1 cellular context compared by ENCODE assay signal in genomic region chr18:46939998-46940571, GRCh38.
TF ChIP-seq lines count a peak whose summit lies in the region.

No MANE protein-coding gene starts in this region.

TF ChIP-seq in HCT116, 20 proteins besides CTCF, POLR2A, EP300 and RAD21:
- TF ChIP-seq JUND (IDR thresholded peaks at IDR 0.05) (no peak), ATF3 (IDR thresholded peaks at IDR 0.05) (no peak), FOSL1 (IDR thresholded peaks at IDR 0.05; ENCODE audit: low read depth) (no peak), CBX3 (IDR thresholded peaks at IDR 0.05; ENCODE audit: low read depth) (no peak), SP1 (IDR thresholded peaks at IDR 0.05; ENCODE audit: low read depth) (no peak), POLR2AphosphoS5 (IDR thresholded peaks at IDR 0.05; ENCODE audit: low read depth, low read length) (no peak), SRF (IDR thresholded peaks at IDR 0.05; ENCODE audit: low read depth) (no peak), EGR1 (IDR thresholded peaks at IDR 0.05; ENCODE audit: low read depth) (no peak), YY1 (IDR thresholded peaks at IDR 0.05; ENCODE audit: extremely low read depth, insufficient replicate concordance, low read depth, low read length) (no peak), REST (IDR thresholded peaks at IDR 0.05; ENCODE audit: low read depth) (no peak), TCF7L2 (IDR thresholded peaks at IDR 0.05; ENCODE audit: borderline replicate concordance, extremely low read depth, insufficient read depth, insufficient read length) (no peak), EZH2phosphoT487 (IDR thresholded peaks at IDR 0.05; ENCODE audit: borderline replicate concordance) (no peak), SIN3A (IDR thresholded peaks at IDR 0.05; ENCODE audit: low read depth) (no peak), CEBPB (IDR thresholded peaks at IDR 0.05; ENCODE audit: low read depth) (no peak), MAX (IDR thresholded peaks at IDR 0.05) (no peak)
- TF ChIP-seq, protein P1, sequence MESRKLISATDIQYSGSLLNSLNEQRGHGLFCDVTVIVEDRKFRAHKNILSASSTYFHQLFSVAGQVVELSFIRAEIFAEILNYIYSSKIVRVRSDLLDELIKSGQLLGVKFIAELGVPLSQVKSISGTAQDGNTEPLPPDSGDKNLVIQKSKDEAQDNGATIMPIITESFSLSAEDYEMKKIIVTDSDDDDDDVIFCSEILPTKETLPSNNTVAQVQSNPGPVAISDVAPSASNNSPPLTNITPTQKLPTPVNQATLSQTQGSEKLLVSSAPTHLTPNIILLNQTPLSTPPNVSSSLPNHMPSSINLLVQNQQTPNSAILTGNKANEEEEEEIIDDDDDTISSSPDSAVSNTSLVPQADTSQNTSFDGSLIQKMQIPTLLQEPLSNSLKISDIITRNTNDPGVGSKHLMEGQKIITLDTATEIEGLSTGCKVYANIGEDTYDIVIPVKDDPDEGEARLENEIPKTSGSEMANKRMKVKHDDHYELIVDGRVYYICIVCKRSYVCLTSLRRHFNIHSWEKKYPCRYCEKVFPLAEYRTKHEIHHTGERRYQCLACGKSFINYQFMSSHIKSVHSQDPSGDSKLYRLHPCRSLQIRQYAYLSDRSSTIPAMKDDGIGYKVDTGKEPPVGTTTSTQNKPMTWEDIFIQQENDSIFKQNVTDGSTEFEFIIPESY (IDR thresholded peaks at IDR 0.05; ENCODE audit: extremely low read depth, insufficient replicate concordance, low read length), result no peak
